Comparison of ENCODE assay signal across 10 cellular contexts in the genomic region with DNA sequence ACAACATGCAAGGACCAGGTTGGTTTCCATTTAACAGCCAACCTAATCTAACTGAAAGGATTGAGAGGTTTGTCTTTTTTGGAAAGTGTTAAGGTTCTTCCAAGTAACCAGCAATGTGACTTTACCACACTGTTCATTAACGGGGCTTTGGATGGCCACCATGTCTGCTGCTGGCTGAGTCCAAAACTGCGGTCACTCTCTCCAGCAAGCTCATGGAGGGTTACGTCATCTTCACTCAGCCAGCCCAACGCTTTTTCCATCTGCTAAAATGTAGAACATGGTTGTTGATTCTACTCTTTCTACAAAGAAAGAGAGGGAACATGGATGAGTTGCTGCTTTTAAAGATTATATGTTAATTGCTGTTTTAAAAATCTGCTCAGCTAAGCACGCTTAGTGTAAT. TPM values are rescaled to one million over a fixed set of nuclear protein-coding genes. Genes with fewer than 3 reads are reported as not detected.
DNase-seq lines count a peak whose midpoint lies in the region; ATAC-seq, FAIRE-seq and TF ChIP-seq lines count a peak whose summit lies in the region.
"Had no signal": no experiment of that assay in that cellular context is flagged by ENCODE, and none has a peak within 500 bp of the region (broad histone marks: within the 10 kb centered on the region; RNA-seq: fewer than 3 reads in every experiment).

No MANE protein-coding gene starts in this region.

- H3K4me1 ChIP-seq in IMR-90 (ENCODE audit: control insufficient read depth, insufficient read depth, low read length) (peaks cover 21% of the 10 kb centered on the region), subcutaneous abdominal adipose tissue (ENCODE audit: control insufficient read depth in 5 of 5, insufficient read depth in 5 of 5, low read length in 5 of 5) (peaks cover 0 to 24% (median 12%) of the 10 kb centered on the region in 5 donors)

- no CpG with 5 or more reads among the region's 5 CpGs for WGBS in IMR-90 (ENCODE audit: extremely low coverage in 2 of 2, insufficient read length in 1 of 2), 2 experiments

- H2AK5ac ChIP-seq in IMR-90 (ENCODE audit: low read depth, low read length) = peak overlapping the region; percentile 65; the same call in 1 of the 2 replicates

- dilution Hi-C loops in IMR-90 (cut with HindIII; ENCODE audit: low sequenced_read_pairs, unreplicated experiment) = no loop called here

- peaks cover 9% of the 10 kb centered on the region for H3K36me3 ChIP-seq in IMR-90 (ENCODE audit: control insufficient read depth, insufficient read depth, low read length)
- H3K36me3 ChIP-seq in subcutaneous abdominal adipose tissue (ENCODE audit: control insufficient read depth in 5 of 5, insufficient read depth in 5 of 5, low read length in 5 of 5) = peaks cover 0 to 23% (median 6%) of the 10 kb centered on the region in 5 donors

- CTCF ChIA-PET in IMR-90 (lab: Yijun Ruan, JAX) = no interaction called here
- CTCF ChIA-PET in MCF 10A (lab: Yijun Ruan, JAX) = no interaction called here

- no peak for TF ChIP-seq RAD21 in IMR-90 (IDR thresholded peaks at IDR 0.05; ENCODE audit: low read length)

- H3K27me3 ChIP-seq in IMR-90 (ENCODE audit: control insufficient read depth, insufficient read depth, low read length) (no peaks in the 10 kb centered on the region), subcutaneous abdominal adipose tissue (ENCODE audit: control insufficient read depth in 5 of 5, insufficient read depth in 4 of 5, low read length in 5 of 5) (no peaks in the 10 kb centered on the region)

- in situ Hi-C loops in IMR-90 (cut with MboI; ENCODE audit: low sequenced_read_pairs) = no loop called here

- no peak for TF ChIP-seq POLR2A in IMR-90 (IDR thresholded peaks at IDR 0.05; ENCODE audit: low read depth, low read length)

- H3K4ac ChIP-seq in IMR-90 (ENCODE audit: low read depth, low read length) = peak overlapping the region; percentile 62

- no peak overlapping the region for H2AFZ ChIP-seq in IMR-90 (replicated peaks; ENCODE audit: low read length, poor library complexity)

- TF ChIP-seq CTCF in IMR-90 (conservative IDR thresholded peaks at IDR 0.05; ENCODE audit: low read depth, low read length) (no peak), MCF 10A (IDR thresholded peaks at IDR 0.05; ENCODE audit: unreplicated experiment) (no peak)

- peaks cover 24% of the 10 kb centered on the region for H3K9me1 ChIP-seq in IMR-90 (ENCODE audit: insufficient read depth, low read length)

- H3K4me3 Mint-ChIP-seq in MCF 10A (ENCODE audit: unreplicated experiment) = peak overlapping the region; percentile 5
- no peak overlapping the region for H3K4me3 Mint-ChIP-seq in activated T-cell treated with anti-CD3 and anti-CD28 coated beads, Interleukin-2, amount 50 U/mL, for 72 hours
- no peak overlapping the region for H3K4me3 Mint-ChIP-seq in activated T-cell treated with anti-CD3 and anti-CD28 coated beads, Interleukin-2, amount 50 U/mL, for 24 hours
- H3K4me3 Mint-ChIP-seq: activated CD8-positive, alpha-beta T cell treated with anti-CD3 and anti-CD28 coated beads for 36 hours had no signal

- peak overlapping the region; percentile 58; the same call in 1 of the 2 replicates for H4K91ac ChIP-seq in IMR-90 (ENCODE audit: insufficient read depth, low read depth, low read length)

- H2BK120ac ChIP-seq in IMR-90 (ENCODE audit: low read depth, low read length) = peak overlapping the region; percentile 58

- H4K8ac ChIP-seq in IMR-90 (ENCODE audit: low read depth in 2 of 2, low read length in 2 of 2) = peak overlapping the region in 1 of 2 experiments; percentile 27; a peak in 2 of 4 replicates

- peaks cover 17% of the 10 kb centered on the region for H3K36me3 Mint-ChIP-seq in MCF 10A (ENCODE audit: insufficient read depth, unreplicated experiment)
- peaks cover 0 to 5% of the 10 kb centered on the region in 2 donors for H3K36me3 Mint-ChIP-seq in activated T-cell treated with anti-CD3 and anti-CD28 coated beads, Interleukin-2, amount 50 U/mL, for 72 hours (ENCODE audit: insufficient read depth in 2 of 2)
- H3K36me3 Mint-ChIP-seq in activated T-cell treated with anti-CD3 and anti-CD28 coated beads, Interleukin-2, amount 50 U/mL, for 24 hours (ENCODE audit: low read depth) = peaks cover 23% of the 10 kb centered on the region

- H3K18ac ChIP-seq in IMR-90 (ENCODE audit: low read depth, low read length) = peak overlapping the region; percentile 76

- no peaks in the 10 kb centered on the region for H3K9me3 Mint-ChIP-seq in MCF 10A (ENCODE audit: unreplicated experiment)
- H3K9me3 Mint-ChIP-seq in activated T-cell treated with anti-CD3 and anti-CD28 coated beads, Interleukin-2, amount 50 U/mL, for 72 hours = no peaks in the 10 kb centered on the region
- no peaks in the 10 kb centered on the region for H3K9me3 Mint-ChIP-seq in activated T-cell treated with anti-CD3 and anti-CD28 coated beads, Interleukin-2, amount 50 U/mL, for 24 hours
- H3K9me3 Mint-ChIP-seq: activated CD8-positive, alpha-beta T cell treated with anti-CD3 and anti-CD28 coated beads for 36 hours had no signal

- H3K9ac ChIP-seq in IMR-90 (ENCODE audit: low read depth, low read length) (no peak overlapping the region), subcutaneous abdominal adipose tissue (ENCODE audit: low read length in 5 of 5) (peak overlapping the region in 3 of 5 donors; percentile 6 to 66 (median 26))

- H3K27ac ChIP-seq in IMR-90 (ENCODE audit: insufficient read depth, low read length) (peak overlapping the region; percentile 69; the same call in 1 of the 2 replicates), subcutaneous abdominal adipose tissue (ENCODE audit: low read depth, low read length) (peak overlapping the region; percentile 89)

- peak overlapping the region; percentile 78 for H3K27ac Mint-ChIP-seq in MCF 10A (ENCODE audit: low read depth, unreplicated experiment)
- no peak overlapping the region for H3K27ac Mint-ChIP-seq in activated T-cell treated with anti-CD3 and anti-CD28 coated beads, Interleukin-2, amount 50 U/mL, for 72 hours
- H3K27ac Mint-ChIP-seq in activated T-cell treated with anti-CD3 and anti-CD28 coated beads, Interleukin-2, amount 50 U/mL, for 24 hours = no peak overlapping the region
- H3K27ac Mint-ChIP-seq: activated CD8-positive, alpha-beta T cell treated with anti-CD3 and anti-CD28 coated beads for 36 hours had no signal

- no peak overlapping the region for H3K56ac ChIP-seq in IMR-90 (ENCODE audit: extremely low read depth, insufficient read depth, low read length)

- POLR2A ChIA-PET in IMR-90 (lab: Charles Lee; ENCODE audit: unreplicated experiment) = no interaction called here
- POLR2A ChIA-PET in MCF 10A (lab: Yijun Ruan, JAX) = interaction anchor here (0.8 to 1.2 kb wide), 2 partner anchors 9 to 13 kb away, joined by 3 to 4 read pairs; no protein-coding TSS in a partner anchor

- peaks cover 45 to 75% of the 10 kb centered on the region in 2 experiments for H3K79me1 ChIP-seq in IMR-90 (ENCODE audit: low read depth in 1 of 2, low read length in 2 of 2)

- H3K4me2 ChIP-seq in IMR-90 (ENCODE audit: low read depth, low read length) = peak overlapping the region; percentile 13; the same call in 1 of the 2 replicates

- H2BK5ac ChIP-seq in IMR-90 (ENCODE audit: low read depth, low read length, poor library complexity, severe bottlenecking) = peak overlapping the region; percentile 70

- H3K27me3 Mint-ChIP-seq in MCF 10A (ENCODE audit: insufficient read depth, unreplicated experiment) = no peaks in the 10 kb centered on the region
- H3K27me3 Mint-ChIP-seq in activated T-cell treated with anti-CD3 and anti-CD28 coated beads, Interleukin-2, amount 50 U/mL, for 72 hours (ENCODE audit: low read depth) = no peaks in the 10 kb centered on the region
- no peaks in the 10 kb centered on the region for H3K27me3 Mint-ChIP-seq in activated T-cell treated with anti-CD3 and anti-CD28 coated beads, Interleukin-2, amount 50 U/mL, for 24 hours
- H3K27me3 Mint-ChIP-seq: activated CD8-positive, alpha-beta T cell treated with anti-CD3 and anti-CD28 coated beads for 36 hours had no signal

- peaks cover 20% of the 10 kb centered on the region for H3K4me1 Mint-ChIP-seq in MCF 10A (ENCODE audit: insufficient read depth, unreplicated experiment)
- no peaks in the 10 kb centered on the region for H3K4me1 Mint-ChIP-seq in activated T-cell treated with anti-CD3 and anti-CD28 coated beads, Interleukin-2, amount 50 U/mL, for 72 hours (ENCODE audit: low read depth)
- H3K4me1 Mint-ChIP-seq in activated T-cell treated with anti-CD3 and anti-CD28 coated beads, Interleukin-2, amount 50 U/mL, for 24 hours (ENCODE audit: low read depth) = no peaks in the 10 kb centered on the region

- H3K9me3 ChIP-seq in IMR-90 (ENCODE audit: control insufficient read depth, insufficient read depth, low read length) (no peaks in the 10 kb centered on the region), subcutaneous abdominal adipose tissue (ENCODE audit: control insufficient read depth in 5 of 5, low read length in 5 of 5) (no peaks in the 10 kb centered on the region)

- peak overlapping the region; percentile 49; the same call in 1 of the 2 replicates for H2BK20ac ChIP-seq in IMR-90 (ENCODE audit: low read depth, low read length)

- H4K5ac ChIP-seq in IMR-90 (ENCODE audit: low read depth, low read length) = no peak overlapping the region; the same call in 1 of the 2 replicates

- DNase-seq in IMR-90 = peak; percentile 52
- no peak for DNase-seq in MCF 10A (ENCODE audit: unreplicated experiment)
- DNase-seq in activated T-cell treated with anti-CD3 and anti-CD28 coated beads, Interleukin-2, amount 50 U/mL, for 72 hours = no peak
- DNase-seq in activated T-cell treated with anti-CD3 and anti-CD28 coated beads, Interleukin-2, amount 50 U/mL, for 24 hours = no peak
- DNase-seq: activated CD8-positive, alpha-beta T cell treated with anti-CD3 and anti-CD28 coated beads for 36 hours; NCI-H69 had no signal

- intact Hi-C loops in IMR-90 (cut with micrococcal nuclease) = loop anchor here (1.0 kb wide), 1 partner anchor 10 kb away; no protein-coding TSS in a partner anchor
- intact Hi-C loops in MCF 10A (cut with micrococcal nuclease) = no loop called here

- H2AK9ac ChIP-seq in IMR-90 (replicated peaks; ENCODE audit: low read depth, low read length, poor library complexity) = no peak overlapping the region

- H3K4me3 ChIP-seq in IMR-90 (ENCODE audit: insufficient read depth, low read depth, low read length) (no peak overlapping the region), subcutaneous abdominal adipose tissue (ENCODE audit: low read depth in 1 of 5, low read length in 5 of 5) (peak overlapping the region in 3 of 5 donors; percentile 23 to 34 (median 30))

- peak overlapping the region; percentile 56; the same call in 1 of the 2 replicates for H3K23ac ChIP-seq in IMR-90 (ENCODE audit: low read depth, low read length)

- peak overlapping the region; percentile 39; the same call in 1 of the 3 replicates for H2BK15ac ChIP-seq in IMR-90 (ENCODE audit: low read depth, low read length)

- H4K20me1 ChIP-seq in IMR-90 (ENCODE audit: insufficient read depth, low read length) = peaks cover 13% of the 10 kb centered on the region; the same call in 1 of the 2 replicates

- peak; percentile 100 for FAIRE-seq in islet of Langerhans (lab: Jason Lieb, UNC)

- ATAC-seq in IMR-90 (ENCODE audit: low read depth) (0 out of 2 replicates have a peak, but pooled peaks have one; percentile 5), HG03520 (IDR thresholded peaks at IDR 0.05; ENCODE audit: unreplicated experiment) (no peak), GM19395 (IDR thresholded peaks at IDR 0.05; ENCODE audit: unreplicated experiment) (no peak)
- ATAC-seq in activated T-cell treated with anti-CD3 and anti-CD28 coated beads, Interleukin-2, amount 50 U/mL, for 72 hours (replicated peaks in 1 of 2) = no peak
- ATAC-seq: activated CD8-positive, alpha-beta T cell treated with anti-CD3 and anti-CD28 coated beads for 36 hours had no signal

- H3K14ac ChIP-seq in IMR-90 (replicated peaks; ENCODE audit: low read depth, low read length) = peak overlapping the region; percentile 65; the same call in 1 of the 2 replicates

- BruUV-seq in IMR-90 (replicated peaks; lab: Mats Ljungman, UMichigan) (no TSS peak), MCF 10A (replicated peaks; lab: Mats Ljungman, UMichigan) (no TSS peak)

RNA-seq across cellular contexts. Expression of gene PKD2, which starts 11.0 kb away (rescaled TPM):
- total RNA-seq in IMR-90 (2012; rRNA removed) (51.3 and 96.7 TPM in 2 replicates), MCF 10A (2022) (29.5 and 36.6 TPM in 2 replicates)
- polyA plus RNA-seq in IMR-90 (2012; rRNA removed) = 37.3 and 43.8 TPM in 2 replicates
- 6.0 and 7.7 TPM in 2 replicates for polyA plus RNA-seq in IMR-90 (2012; cell fraction: cytosol; rRNA removed)
- 11.8 and 68.7 TPM in 2 replicates for polyA plus RNA-seq in IMR-90 (2012; cell fraction: nucleus; rRNA removed; ENCODE audit: low replicate concordance)
- total RNA-seq in activated T-cell treated with anti-CD3 and anti-CD28 coated beads, Interleukin-2, amount 50 U/mL, for 72 hours = 1 to 10 TPM; 7.3 to 9.1 TPM

RNA-seq across cellular contexts. Expression of gene SPP1, which starts 43.0 kb away (rescaled TPM):
- total RNA-seq in IMR-90 (2012; rRNA removed) (0.18 and 0.28 TPM in 2 replicates), MCF 10A (2022) (not detected in 2 replicates)
- polyA plus RNA-seq in IMR-90 (2012; rRNA removed) = 0.50 and 0.62 TPM in 2 replicates
- polyA plus RNA-seq in IMR-90 (2012; cell fraction: cytosol; rRNA removed) = 0.26 and 0.44 TPM in 2 replicates
- 0.36 and 0.79 TPM in 2 replicates for polyA plus RNA-seq in IMR-90 (2012; cell fraction: nucleus; rRNA removed; ENCODE audit: low replicate concordance)
- total RNA-seq in activated T-cell treated with anti-CD3 and anti-CD28 coated beads, Interleukin-2, amount 50 U/mL, for 72 hours = under 1 TPM in 1 of 2 donors, not detected in 1; 0.19 TPM
- total RNA-seq: activated CD8-positive, alpha-beta T cell treated with anti-CD3 and anti-CD28 coated beads for 36 hours had no signal
